ENCODE assay signal across 8 cellular contexts in the genomic region with DNA sequence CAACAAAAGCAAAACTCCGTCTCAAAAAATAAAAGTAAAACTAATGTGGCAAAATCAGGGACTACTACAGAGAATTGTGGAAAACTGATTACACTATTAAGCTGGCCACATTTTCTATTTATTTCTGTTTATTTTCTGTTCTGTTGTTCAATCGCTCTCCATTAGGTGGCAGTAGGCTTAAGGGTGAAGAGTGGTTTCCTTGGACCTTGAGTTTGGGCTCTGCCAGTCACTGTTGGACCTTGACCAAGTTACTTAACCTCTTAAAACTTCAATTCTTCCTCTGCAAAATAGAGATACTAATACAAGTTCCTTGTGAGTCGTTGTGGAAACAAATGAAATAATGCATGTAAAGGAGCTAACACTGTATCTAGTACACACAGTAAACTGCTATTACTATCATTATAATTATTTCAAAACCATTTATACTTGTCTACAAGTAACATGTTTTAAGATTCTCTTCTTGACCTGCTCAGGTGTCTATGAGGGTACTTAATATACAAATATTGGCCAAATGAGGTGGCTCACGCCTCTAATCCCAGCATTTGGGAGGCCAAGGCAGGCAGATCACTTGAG. TPM values are rescaled to one million over a fixed set of nuclear protein-coding genes. Genes with fewer than 3 reads are reported as not detected.
DNase-seq lines count a peak whose midpoint lies in the region; ATAC-seq and TF ChIP-seq lines count a peak whose summit lies in the region.

No MANE protein-coding gene starts in this region.

- no peaks in the 10 kb centered on the region for H3K79me2 ChIP-seq in DOHH2 (ENCODE audit: control insufficient read depth, low read length)

- ATAC-seq in GM21786 (IDR thresholded peaks at IDR 0.05; ENCODE audit: unreplicated experiment) (peak; percentile 75), lung (ENCODE audit: insufficient read depth, low FRiP score) (peak; percentile 84), GM18498 (IDR thresholded peaks at IDR 0.05; ENCODE audit: unreplicated experiment) (no peak), HG03196 (IDR thresholded peaks at IDR 0.05; ENCODE audit: unreplicated experiment) (no peak)

- H3K27me3 ChIP-seq in DOHH2 (ENCODE audit: control insufficient read depth, low read length) (no peaks in the 10 kb centered on the region), lung (ENCODE audit: control insufficient read depth, insufficient read depth) (no peaks in the 10 kb centered on the region)

- H3F3A ChIP-seq in DOHH2 (ENCODE audit: control insufficient read depth, insufficient read depth), result no peaks in the 10 kb centered on the region

- no peaks in the 10 kb centered on the region for H3K9me2 ChIP-seq in DOHH2 (replicated peaks; ENCODE audit: control insufficient read depth, low read length)

- no peaks in the 10 kb centered on the region for H3K4me1 ChIP-seq in DOHH2 (ENCODE audit: control insufficient read depth, low read length)
- H3K4me1 ChIP-seq in lung (ENCODE audit: control insufficient read depth in 2 of 2, insufficient read depth in 2 of 2, low read length in 2 of 2), result no peaks in the 10 kb centered on the region

- no peaks in the 10 kb centered on the region for H3K9me3 ChIP-seq in DOHH2 (ENCODE audit: control insufficient read depth, insufficient read depth, low read length)
- no peaks in the 10 kb centered on the region for H3K9me3 ChIP-seq in lung (ENCODE audit: control insufficient read depth in 2 of 2, insufficient read depth in 1 of 2, low read length in 1 of 2)

- no peak overlapping the region for H3K4me2 ChIP-seq in DOHH2 (ENCODE audit: low read length)

- peak; percentile 49 for DNase-seq in NCI-H69 (lab: John Stamatoyannopoulos, UW)
- peak; percentile 91 for DNase-seq in dedifferentiated amniotic fluid mesenchymal stem cell (ENCODE audit: extremely low spot score)
- no peak for DNase-seq in lung (ENCODE audit: low spot score)
- DNase-seq in effector CD8-positive, alpha-beta T cell (lab: John Stamatoyannopoulos, UW), result no peak

- H3K4me3 ChIP-seq in DOHH2 (ENCODE audit: low read length) (no peak overlapping the region), lung (no peak overlapping the region)

- WGBS in lung, 2 donors, result 46 to 51% methylated on average over 4 of the region's 4 CpGs

- H4K20me1 ChIP-seq in DOHH2 (ENCODE audit: control insufficient read depth, insufficient read depth, low read depth, low read length), result no peaks in the 10 kb centered on the region

- H3K36me3 ChIP-seq in DOHH2 (ENCODE audit: control insufficient read depth, low read length) (peaks cover 7% of the 10 kb centered on the region; the same call in 1 of the 2 replicates), lung (ENCODE audit: control insufficient read depth in 2 of 2, insufficient read depth in 2 of 2, low read length in 2 of 2) (peaks cover 0 to 8% of the 10 kb centered on the region in 2 donors)

- TF ChIP-seq CTCF in DOHH2 (IDR thresholded peaks at IDR 0.05; ENCODE audit: low read depth, low read length, poor library complexity, severe bottlenecking) (peak; percentile 66), lung (IDR thresholded peaks at IDR 0.05; ENCODE audit: control extremely low read depth, extremely low read depth) (peak; percentile 12)

- H3K27ac ChIP-seq in DOHH2 (ENCODE audit: low read depth, low read length), result no peak overlapping the region
- H3K27ac ChIP-seq in lung (ENCODE audit: low read depth in 1 of 2, low read length in 1 of 2), result no peak overlapping the region

RNA-seq across cellular contexts. Expression of a gene that starts 15.2 kb away (rescaled TPM):
- 100 to 1,000 TPM in 1 of 2 donors, 10 to 100 TPM in 1; 57.8 to 109 TPM for total RNA-seq in lung
- 10 to 100 TPM; 43.0 to 53.0 TPM for polyA plus RNA-seq in lung

RNA-seq across cellular contexts. Expression of a gene that starts 46.6 kb away (rescaled TPM):
- total RNA-seq in lung, result 10 to 100 TPM; 20.1 to 27.4 TPM
- polyA plus RNA-seq in lung, result 10 to 100 TPM; 37.9 to 72.8 TPM

RNA-seq across cellular contexts. Expression of a gene that starts 53.1 kb away (rescaled TPM):
- 1 to 10 TPM in 1 of 2 donors, under 1 TPM in 1; 0.34 to 1.0 TPM for total RNA-seq in lung
- polyA plus RNA-seq in lung, result 1 to 10 TPM in 1 of 2 donors, under 1 TPM in 1; 0.15 to 3.1 TPM

Comparison
In these comparisons a context has a peak if more than half of its experiments do, and no peak if none do; other contexts are left out.
1. ATAC-seq: peak in GM21786 (single experiment) and lung (single experiment); none in GM18498 (single experiment) and HG03196 (single experiment).
2. DNase-seq: peak in NCI-H69 (single experiment) and dedifferentiated amniotic fluid mesenchymal stem cell (single experiment); none in lung (single experiment) and effector CD8-positive, alpha-beta T cell (single experiment).